ENCODE assay signal across 9 cellular contexts in the genomic region with DNA sequence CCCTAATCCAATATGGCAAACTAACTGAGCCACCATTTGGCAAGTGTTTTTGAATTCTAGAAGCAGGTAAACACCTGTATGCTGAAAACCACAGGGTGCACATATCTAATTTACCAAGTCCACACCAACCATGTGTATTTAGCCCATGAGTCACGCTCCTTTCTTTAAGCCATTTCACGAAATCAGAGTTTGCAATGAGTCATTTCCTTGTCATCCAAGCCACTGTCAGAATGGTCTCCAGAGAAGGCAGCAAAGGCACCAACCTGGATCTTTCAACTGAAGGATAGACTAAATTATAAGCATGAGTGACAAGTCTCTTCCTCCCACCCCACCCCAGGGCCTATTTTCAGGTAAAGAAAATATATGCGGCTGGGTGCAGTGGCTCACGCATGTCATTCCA.
DNase-seq lines count a peak whose midpoint lies in the region; ATAC-seq, FAIRE-seq and TF ChIP-seq lines count a peak whose summit lies in the region.
"Had no signal": no experiment of that assay in that cellular context is flagged by ENCODE, and none has a peak within 500 bp of the region (broad histone marks: within the 10 kb centered on the region; RNA-seq: fewer than 3 reads in every experiment).

No MANE protein-coding gene starts in this region.

- peak; percentile 36 for DNase-seq in stimulated activated CD4-positive, alpha-beta T cell treated with anti-CD3 and anti-CD28 coated beads, Interleukin-15, amount 100 ng/mL, for 24 hours
- DNase-seq in stimulated activated CD4-positive, alpha-beta T cell treated with anti-CD3 and anti-CD28 coated beads, Interleukin-4, amount 100 ng/mL, for 1 hour, result no peak
- peak; percentile 39 to 65 for DNase-seq in Kasumi-1 (lab: John Stamatoyannopoulos, UW)
- DNase-seq in bronchial epithelial cell (ENCODE audit: low read depth), result peak; percentile 96
- peak; percentile 23 for DNase-seq in stimulated activated naive CD8-positive, alpha-beta T cell treated with anti-CD3 and anti-CD28 coated beads, Interleukin-15, Interleukin-2, amounts not matched to agents 100 U/mL and 50 U/mL, for 24 hours
- DNase-seq in CD1c-positive myeloid dendritic cell (ENCODE audit: extremely low spot score), result no peak

- H3K4me3 ChIP-seq in bronchial epithelial cell (ENCODE audit: low read depth, low read length), result no peak overlapping the region
- H3K4me3 ChIP-seq: SJCRH30 had no signal

- TF ChIP-seq CTCF in bronchial epithelial cell (IDR thresholded peaks at IDR 0.05; ENCODE audit: insufficient read depth, low read length, severe bottlenecking), result no peak

- peak; percentile 94 for FAIRE-seq in bronchial epithelial cell (lab: Jason Lieb, UNC)

- H3K36me3 ChIP-seq in bronchial epithelial cell (ENCODE audit: control insufficient read depth, insufficient read depth, low read length), result no peaks in the 10 kb centered on the region
- H3K36me3 ChIP-seq: SJCRH30 had no signal

- H3K27me3 ChIP-seq in bronchial epithelial cell (ENCODE audit: control insufficient read depth, insufficient read depth, low read length), result peaks cover 19% of the 10 kb centered on the region
- H3K27me3 ChIP-seq: SJCRH30 had no signal

- peak; percentile 87 for ATAC-seq in stimulated activated naive CD8-positive, alpha-beta T cell treated with anti-CD3 and anti-CD28 coated beads, Interleukin-15, Interleukin-2, amounts not matched to agents 100 U/mL and 50 U/mL, for 24 hours
- ATAC-seq in HG03095 (IDR thresholded peaks at IDR 0.05; ENCODE audit: unreplicated experiment) (no peak), GM21717 (IDR thresholded peaks at IDR 0.05; ENCODE audit: unreplicated experiment) (no peak)

Comparison
In these comparisons a context has a peak if more than half of its experiments do, and no peak if none do; other contexts are left out.
1. DNase-seq: peak in stimulated activated CD4-positive, alpha-beta T cell treated with anti-CD3 and anti-CD28 coated beads, Interleukin-15, amount 100 ng/mL, for 24 hours (single experiment), Kasumi-1 (2 of 2), bronchial epithelial cell (single experiment) and stimulated activated naive CD8-positive, alpha-beta T cell treated with anti-CD3 and anti-CD28 coated beads, Interleukin-15, Interleukin-2, amounts not matched to agents 100 U/mL and 50 U/mL, for 24 hours (single experiment); none in stimulated activated CD4-positive, alpha-beta T cell treated with anti-CD3 and anti-CD28 coated beads, Interleukin-4, amount 100 ng/mL, for 1 hour (single experiment) and CD1c-positive myeloid dendritic cell (single experiment).